In genomic region chr11:35722641-35723040, GRCh38 we compare ENCODE assay signal across 21 cellular contexts.
A peak's percentile ranks its signal among the peaks of the same experiment; 100 is the strongest.
DNase-seq lines count a peak whose midpoint lies in the region; ATAC-seq, FAIRE-seq and TF ChIP-seq lines count a peak whose summit lies in the region.
"Had no signal": no experiment of that assay in that cellular context is flagged by ENCODE, and none has a peak within 500 bp of the region (broad histone marks: within the 10 kb centered on the region; RNA-seq: fewer than 3 reads in every experiment).

No MANE protein-coding gene starts in this region.

- H3K4me2 ChIP-seq in OCI-LY7 (ENCODE audit: low read length) (peak overlapping the region; percentile 43), mesendoderm (ENCODE audit: low read length) (no peak overlapping the region)

- no peak overlapping the region for H3K4ac ChIP-seq in mesendoderm (ENCODE audit: low read depth, low read length)

- CTCF ChIA-PET in OCI-LY7 (lab: Charles Lee; ENCODE audit: unreplicated experiment) = no interaction called here

- no peak overlapping the region for H3K9ac ChIP-seq in mesendoderm (ENCODE audit: low read length)
- H3K9ac ChIP-seq in kidney (ENCODE audit: low read length in 2 of 2) = no peak overlapping the region

- intact Hi-C loops in OCI-LY7 (cut with micrococcal nuclease; ENCODE audit: unreplicated experiment) = no loop called here
- intact Hi-C loops in kidney (cut with DNase I) = no loop called here

- H2AK5ac ChIP-seq in mesendoderm (ENCODE audit: low read length) = no peak overlapping the region

- BruUV-seq in OCI-LY7 (replicated peaks; lab: Mats Ljungman, UMichigan) = no TSS peak

- no peak overlapping the region for H3K4me3 ChIP-seq in OCI-LY7 (ENCODE audit: low read depth, low read length, poor library complexity, severe bottlenecking)
- no peak overlapping the region for H3K4me3 ChIP-seq in mesendoderm (ENCODE audit: low read length)
- H3K4me3 ChIP-seq in kidney (ENCODE audit: low read length in 2 of 2) = no peak overlapping the region

- no peak overlapping the region for H3K4me3 Mint-ChIP-seq in activated T-cell treated with anti-CD3 and anti-CD28 coated beads, Interleukin-2, amount 50 U/mL, for 72 hours
- no peak overlapping the region for H3K4me3 Mint-ChIP-seq in activated T-cell treated with anti-CD3 and anti-CD28 coated beads, Interleukin-2, amount 50 U/mL, for 24 hours
- H3K4me3 Mint-ChIP-seq: CD8-positive, alpha-beta memory T cell had no signal

- peaks cover 8 to 12% of the 10 kb centered on the region in 2 donors for H3K36me3 Mint-ChIP-seq in activated T-cell treated with anti-CD3 and anti-CD28 coated beads, Interleukin-2, amount 50 U/mL, for 72 hours (ENCODE audit: insufficient read depth in 2 of 2)
- peaks cover 49% of the 10 kb centered on the region for H3K36me3 Mint-ChIP-seq in activated T-cell treated with anti-CD3 and anti-CD28 coated beads, Interleukin-2, amount 50 U/mL, for 24 hours (ENCODE audit: low read depth)

- no peaks in the 10 kb centered on the region for H3K27me3 Mint-ChIP-seq in activated T-cell treated with anti-CD3 and anti-CD28 coated beads, Interleukin-2, amount 50 U/mL, for 72 hours (ENCODE audit: low read depth)
- no peaks in the 10 kb centered on the region for H3K27me3 Mint-ChIP-seq in activated T-cell treated with anti-CD3 and anti-CD28 coated beads, Interleukin-2, amount 50 U/mL, for 24 hours
- H3K27me3 Mint-ChIP-seq: CD8-positive, alpha-beta memory T cell had no signal

- H3K27ac Mint-ChIP-seq in activated T-cell treated with anti-CD3 and anti-CD28 coated beads, Interleukin-2, amount 50 U/mL, for 72 hours = peak overlapping the region; percentile 32
- H3K27ac Mint-ChIP-seq in activated T-cell treated with anti-CD3 and anti-CD28 coated beads, Interleukin-2, amount 50 U/mL, for 24 hours = no peak overlapping the region

- H3K9me2 ChIP-seq in OCI-LY7 (ENCODE audit: insufficient read depth, low read length) = no peaks in the 10 kb centered on the region

- H3K9me3 Mint-ChIP-seq in activated T-cell treated with anti-CD3 and anti-CD28 coated beads, Interleukin-2, amount 50 U/mL, for 72 hours = peaks cover 3 to 5% of the 10 kb centered on the region in 2 donors
- H3K9me3 Mint-ChIP-seq in activated T-cell treated with anti-CD3 and anti-CD28 coated beads, Interleukin-2, amount 50 U/mL, for 24 hours = peaks cover 3% of the 10 kb centered on the region
- H3K9me3 Mint-ChIP-seq: CD8-positive, alpha-beta memory T cell had no signal

- in situ Hi-C loops in GM13977 (cut with MboI; ENCODE audit: low pct_unique_long_range_greater_than_20kb, low sequenced_read_pairs, unreplicated experiment) = no loop called here

- peaks cover 17% of the 10 kb centered on the region for H3K4me1 ChIP-seq in OCI-LY7 (ENCODE audit: insufficient read depth, low read length, poor library complexity, severe bottlenecking)
- H3K4me1 ChIP-seq in mesendoderm (ENCODE audit: control insufficient read depth, low read depth, low read length) = no peaks in the 10 kb centered on the region
- peaks cover 2 to 7% of the 10 kb centered on the region in 2 donors for H3K4me1 ChIP-seq in kidney (ENCODE audit: control insufficient read depth in 1 of 2, insufficient read depth in 1 of 2, low read depth in 1 of 2, low read length in 2 of 2)

- no peaks in the 10 kb centered on the region for H3K79me2 ChIP-seq in OCI-LY7 (ENCODE audit: insufficient read depth, low read depth, low read length)
- no peaks in the 10 kb centered on the region for H3K79me2 ChIP-seq in mesendoderm (ENCODE audit: control insufficient read depth, insufficient read depth, low read length)

- H4K5ac ChIP-seq in mesendoderm (ENCODE audit: low read length) = no peak overlapping the region

- H4K8ac ChIP-seq in mesendoderm (ENCODE audit: low read depth, low read length) = no peak overlapping the region

- H2BK5ac ChIP-seq in mesendoderm (ENCODE audit: low read length) = no peak overlapping the region

- POLR2A ChIA-PET in OCI-LY7 (lab: Charles Lee) = no interaction called here

- H2BK15ac ChIP-seq in mesendoderm (replicated peaks; ENCODE audit: low read depth) = no peak overlapping the region

- H3K27ac ChIP-seq in OCI-LY7 (ENCODE audit: low read depth, low read length, poor library complexity, severe bottlenecking) (no peak overlapping the region), mesendoderm (ENCODE audit: low read depth, low read length) (no peak overlapping the region), kidney (ENCODE audit: low read depth in 2 of 2, low read length in 2 of 2) (no peak overlapping the region)
- H3K27ac ChIP-seq: 22Rv1 had no signal

- no peak overlapping the region for H3K18ac ChIP-seq in mesendoderm (ENCODE audit: low read length)

- FAIRE-seq in kidney (lab: Jason Lieb, UNC) (no peak), H54 (lab: Jason Lieb, UNC) (no peak)
- FAIRE-seq: H1 had no signal

- H2AFZ ChIP-seq in OCI-LY7 (ENCODE audit: low read length) = no peak overlapping the region

- no peaks in the 10 kb centered on the region for H3K27me3 ChIP-seq in mesendoderm (ENCODE audit: insufficient read depth, low read length, poor library complexity)

- DNase-seq in activated T-cell treated with anti-CD3 and anti-CD28 coated beads, Interleukin-2, amount 50 U/mL, for 72 hours = no peak
- no peak for DNase-seq in activated T-cell treated with anti-CD3 and anti-CD28 coated beads, Interleukin-2, amount 50 U/mL, for 24 hours
- DNase-seq in OCI-LY7 (ENCODE audit: low spot score) (no peak), mesendoderm (peak; percentile 27), COR-L47 (lab: John Stamatoyannopoulos, UW) (no peak), GM13977 (ENCODE audit: low spot score) (no peak), kidney (no peak), H54 (ENCODE audit: insufficient read length, low spot score) (no peak)
- DNase-seq: ACHN; CD8-positive, alpha-beta memory T cell; GDM1; IMR-90; Kasumi-1; NCI-H1417; NCI-H1694 treated with DMSO at 0.1 percent for 48 hours; NCI-H446 treated with DMSO at 0.1 percent for 48 hours; NCI-H526 treated with DMSO at 0.1 percent for 48 hours; PC-3; SHP77 had no signal

- no peak overlapping the region for H3K23ac ChIP-seq in mesendoderm (ENCODE audit: low read length)

- WGBS in mesendoderm (ENCODE audit: extremely low coverage, insufficient coverage, low lambda C conversion rate) = no CpG with 5 or more reads among the region's 4 CpGs

- no peaks in the 10 kb centered on the region for H3K79me1 ChIP-seq in mesendoderm (ENCODE audit: low read length)

- H3K9me3 ChIP-seq in OCI-LY7 (ENCODE audit: low read length) (no peaks in the 10 kb centered on the region), kidney (ENCODE audit: control insufficient read depth in 1 of 2, low read length in 2 of 2) (no peaks in the 10 kb centered on the region)

- peaks cover 4% of the 10 kb centered on the region for H3K4me1 Mint-ChIP-seq in activated T-cell treated with anti-CD3 and anti-CD28 coated beads, Interleukin-2, amount 50 U/mL, for 72 hours (ENCODE audit: low read depth)
- H3K4me1 Mint-ChIP-seq in activated T-cell treated with anti-CD3 and anti-CD28 coated beads, Interleukin-2, amount 50 U/mL, for 24 hours (ENCODE audit: low read depth) = peaks cover 24% of the 10 kb centered on the region

- H2BK120ac ChIP-seq in mesendoderm (ENCODE audit: low read depth, low read length) = no peak overlapping the region

- no peak for TF ChIP-seq POLR2A in H54 (IDR thresholded peaks at IDR 0.05; ENCODE audit: low read depth, low read length)

- ATAC-seq in activated T-cell treated with anti-CD3 and anti-CD28 coated beads, Interleukin-2, amount 50 U/mL, for 72 hours (replicated peaks in 1 of 2) = no peak

- H3K56ac ChIP-seq in mesendoderm (ENCODE audit: low read length) = no peak overlapping the region

- TF ChIP-seq CTCF in OCI-LY7 (conservative IDR thresholded peaks at IDR 0.05; ENCODE audit: low read length) (no peak), GM13977 (IDR thresholded peaks at IDR 0.05; ENCODE audit: extremely low read depth, insufficient read depth, missing control alignments) (no peak), kidney (IDR thresholded peaks at IDR 0.05; ENCODE audit: borderline replicate concordance, extremely low read depth, insufficient read depth) (no peak)

- H3K36me3 ChIP-seq in OCI-LY7 (ENCODE audit: insufficient read depth, low read length) = no peaks in the 10 kb centered on the region
- H3K36me3 ChIP-seq in mesendoderm (ENCODE audit: control insufficient read depth, insufficient read depth, low read length) = peaks cover 2% of the 10 kb centered on the region
- H3K36me3 ChIP-seq in kidney (ENCODE audit: control insufficient read depth in 1 of 2, insufficient read depth in 2 of 2, low read length in 2 of 2) = peaks cover 4 to 14% of the 10 kb centered on the region in 2 donors

- H4K20me1 ChIP-seq in OCI-LY7 (ENCODE audit: insufficient read depth, low read length) = no peaks in the 10 kb centered on the region
